ENCODE assay signal across 3 cellular contexts in genomic region chr12:85504624-85505023, GRCh38.
TF ChIP-seq lines count a peak whose summit lies in the region.

No MANE protein-coding gene starts in this region.

TF ChIP-seq in HepG2, 621 proteins besides CTCF, POLR2A, EP300 and RAD21:
- TF ChIP-seq ZFYVE20 (CRISPR knock-in tag; IDR thresholded peaks at IDR 0.05; ENCODE audit: borderline replicate concordance, low read depth) (no peak), MAFK (conservative IDR thresholded peaks at IDR 0.05 in 1 of 2, IDR thresholded peaks at IDR 0.05 in 1 of 2; ENCODE audit: low read length in 2 of 2) (peak in 1 of 2 experiments; percentile 69; a peak in 2 of 4 replicates), NFIB (CRISPR knock-in tag; IDR thresholded peaks at IDR 0.05; ENCODE audit: borderline replicate concordance) (no peak), MAFF (IDR thresholded peaks at IDR 0.05; ENCODE audit: low read depth, low read length) (peak; percentile 46; the same call in 1 of the 2 replicates)

TF ChIP-seq in IMR-90, 13 proteins besides CTCF, POLR2A, EP300 and RAD21:
- TF ChIP-seq NFE2L2 (IDR thresholded peaks at IDR 0.05; ENCODE audit: low read depth, low read length) (no peak), FOS (IDR thresholded peaks at IDR 0.05; ENCODE audit: low read depth, low read length) (no peak), USF2 (IDR thresholded peaks at IDR 0.05; ENCODE audit: low read depth, low read length) (no peak), MXI1 (IDR thresholded peaks at IDR 0.05; ENCODE audit: borderline replicate concordance, low read depth, low read length) (no peak), MAFK (IDR thresholded peaks at IDR 0.05; ENCODE audit: low read depth, low read length) (peak; percentile 56), BHLHE40 (IDR thresholded peaks at IDR 0.05; ENCODE audit: low read depth, low read length) (no peak)
TF ChIP-seq in IMR-90: peak in this region for 1.

TF ChIP-seq in K562, 482 proteins besides CTCF, POLR2A, EP300 and RAD21:
- TF ChIP-seq ZNF785 (CRISPR knock-in tag; IDR thresholded peaks at IDR 0.05) (no peak), ZNF316 (IDR thresholded peaks at IDR 0.05) (peak; percentile 31; the same call in 1 of the 2 replicates)
